8 cellular contexts compared by ENCODE assay signal in genomic region chr4:42656736-42656985, GRCh38. TPM values are rescaled to one million over a fixed set of nuclear protein-coding genes. Genes with fewer than 3 reads are reported as not detected.
A peak's percentile ranks its signal among the peaks of the same experiment; 100 is the strongest.
DNase-seq lines count a peak whose midpoint lies in the region; ATAC-seq and TF ChIP-seq lines count a peak whose summit lies in the region.

No MANE protein-coding gene starts in this region.

- no peaks in the 10 kb centered on the region for H3K9me3 Mint-ChIP-seq in HFFc6
- H3K9me3 Mint-ChIP-seq in activated CD4-positive, alpha-beta memory T cell treated with anti-CD3 and anti-CD28 coated beads for 36 hours: peaks cover 10% of the 10 kb centered on the region
- H3K9me3 Mint-ChIP-seq in stimulated activated effector memory CD8-positive, alpha-beta T cell treated with anti-CD3 and anti-CD28 coated beads, Interleukin-12 subunit alpha, Interleukin-12 subunit beta, amount 100 ng/mL, for 72 hours: peaks cover 14% of the 10 kb centered on the region

- peak overlapping the region; percentile 85 for H3K4me3 ChIP-seq in iPS-15b (ENCODE audit: low read depth, low read length)

- CTCF ChIA-PET in activated CD4-positive, alpha-beta memory T cell treated with anti-CD3 and anti-CD28 coated beads for 36 hours (lab: Charles Lee): interaction anchor here (0.8 to 2.2 kb wide), 11 partner anchors 9 to 208 kb away, joined by 3 to 14 read pairs (median 4); no protein-coding TSS in a partner anchor

- peaks cover 34% of the 10 kb centered on the region for H3K4me1 Mint-ChIP-seq in HFFc6 (ENCODE audit: low read depth)
- H3K4me1 Mint-ChIP-seq in activated CD4-positive, alpha-beta memory T cell treated with anti-CD3 and anti-CD28 coated beads for 36 hours (ENCODE audit: low read depth): peaks cover 40% of the 10 kb centered on the region
- H3K4me1 Mint-ChIP-seq in stimulated activated effector memory CD8-positive, alpha-beta T cell treated with anti-CD3 and anti-CD28 coated beads, Interleukin-12 subunit alpha, Interleukin-12 subunit beta, amount 100 ng/mL, for 72 hours: peaks cover 48% of the 10 kb centered on the region

- peaks cover 4% of the 10 kb centered on the region for H3K27me3 ChIP-seq in iPS-15b (ENCODE audit: control insufficient read depth, insufficient read depth, low read length)

- H3K27me3 Mint-ChIP-seq in HFFc6 (ENCODE audit: insufficient read depth): peaks cover 6% of the 10 kb centered on the region; the same call in 1 of the 2 replicates
- no peaks in the 10 kb centered on the region for H3K27me3 Mint-ChIP-seq in activated CD4-positive, alpha-beta memory T cell treated with anti-CD3 and anti-CD28 coated beads for 36 hours

- POLR2A ChIA-PET in activated CD4-positive, alpha-beta memory T cell treated with anti-CD3 and anti-CD28 coated beads for 36 hours (lab: Charles Lee): interaction anchor here (1.0 to 2.0 kb wide), 9 partner anchors 9 to 77 kb away, joined by 3 to 23 read pairs (median 5); no protein-coding TSS in a partner anchor

- intact Hi-C loops in activated CD4-positive, alpha-beta memory T cell treated with anti-CD3 and anti-CD28 coated beads for 36 hours (cut with micrococcal nuclease): no loop called here

- H3K36me3 Mint-ChIP-seq in HFFc6 (ENCODE audit: low read depth): no peaks in the 10 kb centered on the region
- peaks cover 13% of the 10 kb centered on the region for H3K36me3 Mint-ChIP-seq in activated CD4-positive, alpha-beta memory T cell treated with anti-CD3 and anti-CD28 coated beads for 36 hours
- peaks cover 46% of the 10 kb centered on the region for H3K36me3 Mint-ChIP-seq in stimulated activated effector memory CD8-positive, alpha-beta T cell treated with anti-CD3 and anti-CD28 coated beads, Interleukin-12 subunit alpha, Interleukin-12 subunit beta, amount 100 ng/mL, for 72 hours

- H3K4me1 ChIP-seq in iPS-15b (ENCODE audit: control insufficient read depth, insufficient read depth, low read length): peaks cover 11% of the 10 kb centered on the region

- DNase-seq in HFFc6: no peak
- DNase-seq in activated CD4-positive, alpha-beta memory T cell treated with anti-CD3 and anti-CD28 coated beads for 36 hours: no peak
- no peak for DNase-seq in stimulated activated effector memory CD8-positive, alpha-beta T cell treated with anti-CD3 and anti-CD28 coated beads, Interleukin-12 subunit alpha, Interleukin-12 subunit beta, amount 100 ng/mL, for 72 hours (ENCODE audit: low spot score in 2 of 2)
- no peak for DNase-seq in stimulated activated CD4-positive, alpha-beta T cell treated with anti-CD3 and anti-CD28 coated beads, Interleukin-2, amount 100 ng/mL, for 48 hours
- no peak for DNase-seq in NCI-H748 (lab: John Stamatoyannopoulos, UW; ENCODE audit: unreplicated experiment)
- no peak for DNase-seq in NCI-H2029 treated with DMSO at 0.1 percent for 48 hours (lab: John Stamatoyannopoulos, UW)

- no peaks in the 10 kb centered on the region for H3K36me3 ChIP-seq in iPS-15b (ENCODE audit: control insufficient read depth, insufficient read depth, low read length)

- H3K9ac ChIP-seq in iPS-15b (ENCODE audit: low read depth, low read length): no peak overlapping the region

- no peak for TF ChIP-seq CTCF in HFFc6 (IDR thresholded peaks at IDR 0.05)

- peak overlapping the region; percentile 85 for H3K4me3 Mint-ChIP-seq in HFFc6
- peak overlapping the region; percentile 89 for H3K4me3 Mint-ChIP-seq in activated CD4-positive, alpha-beta memory T cell treated with anti-CD3 and anti-CD28 coated beads for 36 hours
- peak overlapping the region; percentile 94 for H3K4me3 Mint-ChIP-seq in stimulated activated effector memory CD8-positive, alpha-beta T cell treated with anti-CD3 and anti-CD28 coated beads, Interleukin-12 subunit alpha, Interleukin-12 subunit beta, amount 100 ng/mL, for 72 hours

- no peak overlapping the region for H3K27ac Mint-ChIP-seq in HFFc6
- no peak overlapping the region for H3K27ac Mint-ChIP-seq in activated CD4-positive, alpha-beta memory T cell treated with anti-CD3 and anti-CD28 coated beads for 36 hours
- H3K27ac Mint-ChIP-seq in stimulated activated effector memory CD8-positive, alpha-beta T cell treated with anti-CD3 and anti-CD28 coated beads, Interleukin-12 subunit alpha, Interleukin-12 subunit beta, amount 100 ng/mL, for 72 hours: peak overlapping the region; percentile 92

- ATAC-seq in stimulated activated effector memory CD8-positive, alpha-beta T cell treated with anti-CD3 and anti-CD28 coated beads, Interleukin-12 subunit alpha, Interleukin-12 subunit beta, amount 100 ng/mL, for 72 hours: no peak
- ATAC-seq in GM19455 (IDR thresholded peaks at IDR 0.05; ENCODE audit: unreplicated experiment): no peak

- no peaks in the 10 kb centered on the region for H3K9me3 ChIP-seq in iPS-15b (ENCODE audit: control insufficient read depth, insufficient read depth, low read length)

RNA-seq across cellular contexts. Expression of gene ATP8A1, which starts 0.2 kb away (rescaled TPM):
- under 1 TPM; 0.03 to 0.28 (median 0.11) TPM for total RNA-seq in HFFc6 (2021; fragmentation: NEBNext Ultra II Directional; extraction: Animal tissue kit (Norgen Biotek cat#: 25700))
- total RNA-seq in activated CD4-positive, alpha-beta memory T cell treated with anti-CD3 and anti-CD28 coated beads for 36 hours: 10 to 100 TPM; 23.9 to 24.0 TPM

Comparison
In these comparisons a context has a peak if more than half of its experiments do, and no peak if none do; other contexts are left out.
1. RNA of gene ATP8A1, which starts 0.2 kb away (total RNA-seq): 23.9 to 24.0 TPM in activated CD4-positive, alpha-beta memory T cell treated with anti-CD3 and anti-CD28 coated beads for 36 hours; 0.03 to 0.28 TPM in HFFc6; every median in the first group is over 10 times any median in the second.
2. Peak in every context shown above with its lines, with median percentiles within 50 percentile points of each other: H3K4me3 Mint-ChIP-seq.